40 cellular contexts compared by ENCODE assay signal in genomic region chr20:31236953-31237352, GRCh38. TPM values are rescaled to one million over a fixed set of nuclear protein-coding genes. Genes with fewer than 3 reads are reported as not detected.
"Had no signal": no experiment of that assay in that cellular context is flagged by ENCODE, and none has a peak within 500 bp of the region (broad histone marks: within the 10 kb centered on the region; RNA-seq: fewer than 3 reads in every experiment).

No MANE protein-coding gene starts in this region.

- H3K4me1 ChIP-seq: adrenal gland, body of pancreas, esophagus squamous epithelium, gastroesophageal sphincter had no signal

- H3K27me3 ChIP-seq: adrenal gland, body of pancreas, esophagus squamous epithelium, gastroesophageal sphincter had no signal

- H3K36me3 ChIP-seq: adrenal gland, esophagus squamous epithelium, gastroesophageal sphincter had no signal

- FAIRE-seq: colon, endometrium, endothelial cell of umbilical vein had no signal

- ATAC-seq: activated CD4-positive, alpha-beta T cell treated with anti-CD3 and anti-CD28 coated beads for 36 hours; activated CD8-positive, alpha-beta memory T cell treated with anti-CD3 and anti-CD28 coated beads, Interleukin-2, amount 10 ng/mL, durations not matched to agents 7 days and 5 days; activated CD8-positive, alpha-beta T cell treated with anti-CD3 and anti-CD28 coated beads, Interleukin-2, amount 10 ng/mL, durations not matched to agents 7 days and 5 days; activated naive CD8-positive, alpha-beta T cell treated with anti-CD3 and anti-CD28 coated beads, Interleukin-2, amount 50 U/mL, for 24 hours; body of pancreas; effector memory CD8-positive, alpha-beta T cell; gastroesophageal sphincter had no signal

- H3K27ac ChIP-seq: adrenal gland, body of pancreas, epithelial cell of prostate, esophagus squamous epithelium, gastroesophageal sphincter had no signal

- H3K9me3 ChIP-seq: adrenal gland had no signal

- H3K4me3 ChIP-seq: adrenal gland, body of pancreas, esophagus squamous epithelium, gastroesophageal sphincter had no signal

- DNase-seq: activated CD4-positive, alpha-beta memory T cell treated with anti-CD3 and anti-CD28 coated beads for 36 hours; activated CD4-positive, alpha-beta T cell treated with anti-CD3 and anti-CD28 coated beads for 36 hours; activated CD4-positive, alpha-beta T cell treated with anti-CD3 and anti-CD28 coated beads, Interleukin-2, amount 10 ng/mL, durations not matched to agents 24 days and 14 days; activated CD4-positive, CD25-positive, alpha-beta regulatory T cell; activated CD4-positive, CD25-positive, alpha-beta regulatory T cell treated with anti-CD3 and anti-CD28 coated beads, Interleukin-2, amount 50 U/mL, for 72 hours; activated CD8-positive, alpha-beta memory T cell treated with anti-CD3 and anti-CD28 coated beads, Interleukin-2, amount 10 ng/mL, durations not matched to agents 7 days and 5 days; activated CD8-positive, alpha-beta memory T cell treated with anti-CD3 and anti-CD28 coated beads, Interleukin-2, amount 50 U/mL, for 4 hours; activated CD8-positive, alpha-beta T cell treated with anti-CD3 and anti-CD28 coated beads, Interleukin-2, amount 10 ng/mL, durations not matched to agents 7 days and 5 days; activated effector memory CD4-positive, alpha-beta T cell treated with anti-CD3 and anti-CD28 coated beads, Interleukin-2, amount 50 U/mL, for 16 hours; activated naive CD4-positive, alpha-beta T cell treated with anti-CD3 and anti-CD28 coated beads for 36 hours; activated naive CD8-positive, alpha-beta T cell treated with anti-CD3 and anti-CD28 coated beads for 36 hours; activated naive CD8-positive, alpha-beta T cell treated with anti-CD3 and anti-CD28 coated beads, Interleukin-2, amount 50 U/mL, for 24 hours; activated T-cell treated with anti-CD3 and anti-CD28 coated beads, Interleukin-2, amount 50 U/mL, for 1 hour; activated T-cell treated with anti-CD3 and anti-CD28 coated beads, Interleukin-2, amount 50 U/mL, for 48 hours; adrenal gland; amygdala; aorta; body of pancreas; caudate nucleus; cortex of kidney; dermis blood vessel endothelial cell; effector CD4-positive, alpha-beta T cell; effector memory CD8-positive, alpha-beta T cell; esophagus squamous epithelium; foreskin melanocyte; T-helper 2 cell had no signal

RNA-seq across cellular contexts. Expression of gene DEFB115, which starts 20.5 kb away (rescaled TPM):
- total RNA-seq: activated CD4-positive, alpha-beta memory T cell treated with anti-CD3 and anti-CD28 coated beads for 36 hours; activated CD4-positive, alpha-beta T cell treated with anti-CD3 and anti-CD28 coated beads for 36 hours; activated CD4-positive, alpha-beta T cell treated with anti-CD3 and anti-CD28 coated beads, Interleukin-2, amount 10 ng/mL, durations not matched to agents 24 days and 14 days; activated CD8-positive, alpha-beta memory T cell treated with anti-CD3 and anti-CD28 coated beads for 36 hours; activated CD8-positive, alpha-beta memory T cell treated with anti-CD3 and anti-CD28 coated beads, Interleukin-2, amount 10 ng/mL, durations not matched to agents 7 days and 5 days; activated CD8-positive, alpha-beta T cell treated with anti-CD3 and anti-CD28 coated beads, Interleukin-2, amount 10 ng/mL, durations not matched to agents 7 days and 5 days; activated naive CD4-positive, alpha-beta T cell treated with anti-CD3 and anti-CD28 coated beads for 36 hours; activated naive CD8-positive, alpha-beta T cell treated with anti-CD3 and anti-CD28 coated beads for 36 hours; activated T-helper 1 cell treated with anti-CD3 and anti-CD28 coated beads, Interleukin-12 subunit alpha, Interleukin-12 subunit beta, Interleukin-2, Interleukin-4 antibody, amounts not matched to agents 30 ng/mL and 10 ng/mL and 1 ng/mL, durations not matched to agents 14 hours and 24 hours and 36 hours; activated T-helper 2 cell treated with anti-CD3 and anti-CD28 coated beads, Interferon-gamma antibody, Interleukin-2, Interleukin-4, amounts not matched to agents 10 μg/mL and 5 μg/mL and 100 μg/mL, durations not matched to agents 14 hours and 24 hours and 36 hours; adrenal gland; aorta; body of pancreas; chondrocyte; dermis blood vessel endothelial cell; endothelial cell of umbilical vein; esophagus squamous epithelium; fibroblast of lung; fibroblast of villous mesenchyme; gastroesophageal sphincter; glomerular endothelial cell; T-helper 1 cell treated with Interleukin-12 subunit alpha and Interleukin-12 subunit beta and Interleukin-4 antibody, amounts not matched to agents 30 ng/mL and 1 ng/mL, for 36 hours had no signal
- polyA plus RNA-seq: adrenal gland, aorta, endothelial cell of umbilical vein, esophagus, fibroblast of lung had no signal
